ENCODE assay signal across 2 cellular contexts in genomic region chr9:35163413-35163812, GRCh38.
A peak's percentile ranks its signal among the peaks of the same experiment; 100 is the strongest.
TF ChIP-seq lines count a peak whose summit lies in the region.

No MANE protein-coding gene starts in this region.

TF ChIP-seq in HepG2, 621 proteins besides CTCF, POLR2A, EP300 and RAD21:
- TF ChIP-seq HNF4A (CRISPR knock-in tag; IDR thresholded peaks at IDR 0.05) (0 out of 2 replicates have a peak, but pooled peaks have one; percentile 7), EHMT2 (IDR thresholded peaks at IDR 0.05; ENCODE audit: borderline replicate concordance, low read depth, low read length) (no peak)
TF ChIP-seq in HepG2: peak in this region for 1.

TF ChIP-seq in H1, 55 proteins besides CTCF, POLR2A, EP300 and RAD21:
- TF ChIP-seq KDM1A (IDR thresholded peaks at IDR 0.05; ENCODE audit: borderline replicate concordance, low read length) (no peak), SUZ12 (IDR thresholded peaks at IDR 0.05; ENCODE audit: low read length) (no peak), BRCA1 (IDR thresholded peaks at IDR 0.05; ENCODE audit: low read depth, low read length) (no peak), YY1 (IDR thresholded peaks at IDR 0.05; ENCODE audit: low read depth, low read length) (no peak), CREB1 (IDR thresholded peaks at IDR 0.05) (no peak), CEBPB (IDR thresholded peaks at IDR 0.05; ENCODE audit: low read depth, low read length) (no peak), CBX5 (IDR thresholded peaks at IDR 0.05; ENCODE audit: low read depth, low read length) (no peak), ASH2L (IDR thresholded peaks at IDR 0.05; ENCODE audit: low read length) (no peak), NANOG (IDR thresholded peaks at IDR 0.05; ENCODE audit: insufficient read depth, low read depth, low read length, poor library complexity, severe bottlenecking) (no peak), TAF1 (IDR thresholded peaks at IDR 0.05; ENCODE audit: low read depth, low read length) (no peak), MAFK (IDR thresholded peaks at IDR 0.05; ENCODE audit: low read depth, low read length) (no peak), BACH1 (IDR thresholded peaks at IDR 0.05; ENCODE audit: low read length) (no peak), CHD2 (IDR thresholded peaks at IDR 0.05; ENCODE audit: low read length) (no peak), ATF2 (IDR thresholded peaks at IDR 0.05; ENCODE audit: low read length) (no peak), SIN3A (conservative IDR thresholded peaks at IDR 0.05 in 1 of 2, IDR thresholded peaks at IDR 0.05 in 1 of 2; ENCODE audit: low read depth in 1 of 2, low read length in 2 of 2) (no peak)
